Comparison of ENCODE assay signal across 13 cellular contexts in the genomic region with DNA sequence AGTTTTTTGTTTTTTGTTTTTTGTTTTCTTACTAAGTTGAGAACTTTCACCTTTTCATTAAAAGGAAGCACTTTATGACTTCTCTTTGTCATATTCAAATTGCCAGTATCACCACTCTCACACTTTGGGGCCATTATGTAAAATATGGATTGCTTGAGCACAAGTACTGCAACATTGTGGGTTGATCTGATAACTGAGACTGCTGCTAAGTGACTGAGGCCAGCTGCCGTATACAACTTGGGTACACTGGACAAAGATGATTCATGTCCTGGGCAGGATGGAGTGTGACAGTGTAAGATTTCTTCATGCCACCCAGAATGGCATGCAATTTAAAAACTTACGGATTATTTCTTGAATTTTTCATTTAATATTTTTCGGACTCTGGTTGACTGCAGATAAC.
"Had no signal": no experiment of that assay in that cellular context is flagged by ENCODE, and none has a peak within 500 bp of the region (broad histone marks: within the 10 kb centered on the region; RNA-seq: fewer than 3 reads in every experiment).

No MANE protein-coding gene starts in this region.

- DNase-seq: anterior cingulate cortex; glutamatergic neuron; immature natural killer cell; lower lobe of right lung; naive B cell; posterior cingulate gyrus; right cardiac atrium; stimulated activated naive CD4-positive, alpha-beta T cell treated with Interleukin-2 at 50 U/mL for 16 hours; upper lobe of left lung had no signal

- H3K4me2 ChIP-seq: smooth muscle cell had no signal

- ATAC-seq: esophagus mucosa, lower lobe of right lung, right cardiac atrium had no signal

- H3K27ac Mint-ChIP-seq: activated naive CD8-positive, alpha-beta T cell; mesothelial cell of epicardium had no signal

- H3K27me3 Mint-ChIP-seq: activated naive CD8-positive, alpha-beta T cell; naive B cell had no signal

- H3K9me3 Mint-ChIP-seq: immature natural killer cell, mesothelial cell of epicardium, naive B cell had no signal

- H3K27me3 ChIP-seq: upper lobe of left lung had no signal

- H3K4me3 ChIP-seq: lower lobe of right lung, smooth muscle cell, upper lobe of left lung had no signal

- H3K27ac ChIP-seq: lower lobe of right lung had no signal

- H3K4me3 Mint-ChIP-seq: activated naive CD8-positive, alpha-beta T cell; immature natural killer cell; mesothelial cell of epicardium; naive B cell had no signal

- H3K9me3 ChIP-seq: lower lobe of right lung, upper lobe of left lung had no signal

- H3K4me1 Mint-ChIP-seq: mesothelial cell of epicardium had no signal
